ENCODE assay signal across 1 cellular context in genomic region chr16:336269-336668, GRCh38.
TF ChIP-seq lines count a peak whose summit lies in the region.

No MANE protein-coding gene starts in this region.

TF ChIP-seq in K562, 482 proteins besides CTCF, POLR2A, EP300 and RAD21 (continued from another document):
- TF ChIP-seq POLR3A (IDR thresholded peaks at IDR 0.05; ENCODE audit: borderline replicate concordance, extremely low read depth, insufficient read depth, insufficient read length) (no peak), USF2 (CRISPR knock-in tag; IDR thresholded peaks at IDR 0.05) (peak; percentile 39; the same call in 1 of the 2 replicates), USF1 (CRISPR knock-in tag; IDR thresholded peaks at IDR 0.05) (peak; percentile 84), CTCFL (IDR thresholded peaks at IDR 0.05; ENCODE audit: borderline replicate concordance, insufficient read depth, low read depth, low read length, poor library complexity, severe bottlenecking) (no peak), SMAD4 (CRISPR knock-in tag; conservative IDR thresholded peaks at IDR 0.05) (no peak), MNT (conservative IDR thresholded peaks at IDR 0.05) (peak in 1 of 2 experiments; percentile 31; a peak in 2 of 4 replicates), EP400 (IDR thresholded peaks at IDR 0.05) (0 out of 2 replicates have a peak, but pooled peaks have one; percentile 5), ZNF449 (CRISPR knock-in tag; IDR thresholded peaks at IDR 0.05) (no peak), NBN (IDR thresholded peaks at IDR 0.05; ENCODE audit: low read depth) (no peak), ZNF282 (CRISPR knock-in tag; IDR thresholded peaks at IDR 0.05) (no peak), HDAC1 (IDR thresholded peaks at IDR 0.05) (no peak), ZBTB9 (CRISPR knock-in tag; IDR thresholded peaks at IDR 0.05) (no peak), ZFX (CRISPR knock-in tag; IDR thresholded peaks at IDR 0.05) (peak; percentile 11; the same call in 1 of the 2 replicates), CREM (IDR thresholded peaks at IDR 0.05; ENCODE audit: low read depth) (peak; percentile 45; the same call in 1 of the 2 replicates)
